15 cellular contexts compared by ENCODE assay signal in the genomic region with DNA sequence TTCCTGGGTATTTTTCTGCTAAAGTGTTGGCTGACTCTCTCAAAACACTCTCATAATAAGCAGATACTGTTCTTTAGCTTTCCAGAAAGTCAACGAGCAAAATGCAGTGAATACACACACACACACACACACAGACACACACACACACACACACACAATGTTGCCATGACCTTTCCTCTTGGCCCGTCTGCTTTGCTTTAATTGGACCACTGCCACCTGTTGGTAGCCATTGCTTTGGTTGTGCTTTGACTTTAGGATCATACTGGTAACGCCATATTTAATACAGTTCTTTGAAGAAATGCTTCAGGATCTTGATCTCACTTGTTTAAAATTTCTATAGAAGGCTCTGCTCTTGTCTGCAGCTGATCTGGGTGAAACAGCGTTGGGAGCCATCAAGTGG. TPM values are rescaled to one million over a fixed set of nuclear protein-coding genes. Genes with fewer than 3 reads are reported as not detected.
DNase-seq lines count a peak whose midpoint lies in the region; ATAC-seq, FAIRE-seq and TF ChIP-seq lines count a peak whose summit lies in the region.
"Had no signal": no experiment of that assay in that cellular context is flagged by ENCODE, and none has a peak within 500 bp of the region (broad histone marks: within the 10 kb centered on the region; RNA-seq: fewer than 3 reads in every experiment).

No MANE protein-coding gene starts in this region.

- TF ChIP-seq CTCF in HepG2 (CRISPR knock-in tag; IDR thresholded peaks at IDR 0.05): peak; percentile 56
- no peak for TF ChIP-seq CTCF in right lobe of liver (IDR thresholded peaks at IDR 0.05)
- peak; percentile 29 for TF ChIP-seq CTCF in LNCaP clone FGC (IDR thresholded peaks at IDR 0.05; ENCODE audit: control insufficient read depth, extremely low read depth, insufficient read depth)

- BruUV-seq in HepG2 (replicated peaks; lab: Mats Ljungman, UMichigan): no TSS peak

- H2AFZ ChIP-seq in HepG2 (ENCODE audit: low read length): no peak overlapping the region

- H3K4me1 Mint-ChIP-seq in T-cell: peaks cover 19 to 23% (median 20%) of the 10 kb centered on the region in 3 donors

- 83% methylated on average over 3 of the region's 4 CpGs for WGBS in HepG2 (ENCODE audit: low lambda C conversion rate)
- WGBS in right lobe of liver (ENCODE audit: insufficient coverage, low coverage, low lambda C conversion rate, missing lambda C conversion rate): 50% methylated on average over 4 of the region's 4 CpGs
- 65 to 74% (median 70%) methylated on average over 4 of the region's 4 CpGs for WGBS in small intestine, 3 donors

- POLR2A ChIA-PET in HepG2 (lab: Yijun Ruan, JAX) (no interaction called here), T-cell (lab: Charles Lee) (interaction anchor here in 1 of 2 donors (0.6 kb wide), 1 partner anchor 1242 kb away, joined by 7 read pairs; no protein-coding TSS in a partner anchor)

- CTCF ChIA-PET in HepG2 (lab: Yijun Ruan, JAX; ENCODE audit: low intra/inter-chr PET ratio, low total read pairs) (interaction anchor here (1.1 kb wide), 1 partner anchor 168 kb away, joined by 3 read pairs; no protein-coding TSS in a partner anchor), T-cell (lab: Charles Lee) (interaction anchor here in 1 of 2 donors (1.2 kb wide), 1 partner anchor 344 kb away, joined by 4 read pairs; no protein-coding TSS in a partner anchor)

- H3K9me3 ChIP-seq in HepG2 (ENCODE audit: low read length) (no peaks in the 10 kb centered on the region), right lobe of liver (no peaks in the 10 kb centered on the region), adipocyte (ENCODE audit: control insufficient read depth, low read length) (no peaks in the 10 kb centered on the region), small intestine (ENCODE audit: control insufficient read depth, low read depth) (no peaks in the 10 kb centered on the region)
- H3K9me3 ChIP-seq: left lung, neutrophil had no signal

- in situ Hi-C loops in HepG2 (cut with HindIII; ENCODE audit: extremely low pct_ligation_motif_present, low pct_unique_long_range_greater_than_20kb): no loop called here

- ATAC-seq in HepG2 (no peak), right lobe of liver (no peak), T-cell (replicated peaks in 1 of 4) (no peak)
- ATAC-seq: left lung had no signal

- TF ChIP-seq RAD21 in HepG2 (CRISPR knock-in tag; IDR thresholded peaks at IDR 0.05): no peak

- H3K9me3 Mint-ChIP-seq in T-cell: no peaks in the 10 kb centered on the region
- H3K9me3 Mint-ChIP-seq: CD4-positive, alpha-beta memory T cell had no signal

- no peak overlapping the region for H3K4me2 ChIP-seq in HepG2 (ENCODE audit: low read depth, low read length)

- no peak overlapping the region for H3K4me3 Mint-ChIP-seq in T-cell
- H3K4me3 Mint-ChIP-seq: activated naive CD8-positive, alpha-beta T cell; CD4-positive, alpha-beta memory T cell had no signal

- H3K79me2 ChIP-seq in HepG2 (ENCODE audit: insufficient read depth, low read length): no peaks in the 10 kb centered on the region

- no peak for FAIRE-seq in HepG2 (lab: Jason Lieb, UNC)
- no peak for FAIRE-seq in small intestine (lab: Jason Lieb, UNC)
- FAIRE-seq: GM18507 had no signal

- TF ChIP-seq POLR2A in HepG2 (IDR thresholded peaks at IDR 0.05; ENCODE audit: insufficient read depth in 1 of 2, low read depth in 2 of 2, low read length in 2 of 2) (no peak), right lobe of liver (IDR thresholded peaks at IDR 0.05) (no peak)

- no peaks in the 10 kb centered on the region for H3K27me3 ChIP-seq in HepG2 (ENCODE audit: control insufficient read depth in 1 of 2, insufficient read depth in 2 of 2, low read length in 2 of 2)
- H3K27me3 ChIP-seq in right lobe of liver: no peaks in the 10 kb centered on the region
- H3K27me3 ChIP-seq in adipocyte (replicated peaks; ENCODE audit: control insufficient read depth, insufficient read depth, low read length): no peaks in the 10 kb centered on the region
- no peaks in the 10 kb centered on the region for H3K27me3 ChIP-seq in small intestine (ENCODE audit: control insufficient read depth in 2 of 2, insufficient read depth in 2 of 2, low read length in 2 of 2)
- H3K27me3 ChIP-seq: left lung, neutrophil had no signal

- H3K36me3 ChIP-seq in HepG2 (replicated peaks in 1 of 2; ENCODE audit: control insufficient read depth in 1 of 2, insufficient read depth in 2 of 2, low read length in 2 of 2): no peaks in the 10 kb centered on the region
- H3K36me3 ChIP-seq in right lobe of liver: no peaks in the 10 kb centered on the region
- H3K36me3 ChIP-seq in adipocyte (ENCODE audit: control insufficient read depth, insufficient read depth, low read length, severe bottlenecking): no peaks in the 10 kb centered on the region
- no peaks in the 10 kb centered on the region for H3K36me3 ChIP-seq in small intestine (ENCODE audit: control insufficient read depth in 2 of 2, insufficient read depth in 2 of 2, low read length in 2 of 2)
- H3K36me3 ChIP-seq: left lung, neutrophil had no signal

- no peak for TF ChIP-seq EP300 in HepG2 (IDR thresholded peaks at IDR 0.05; ENCODE audit: low read depth in 2 of 2, low read length in 2 of 2)
- no peak for TF ChIP-seq EP300 in HepG2 (CRISPR knock-in tag; IDR thresholded peaks at IDR 0.05; ENCODE audit: borderline replicate concordance)

- H4K20me1 ChIP-seq in HepG2 (ENCODE audit: insufficient read depth, low read length): no peaks in the 10 kb centered on the region

- H3K27ac ChIP-seq in HepG2 (ENCODE audit: extremely low read length, insufficient read depth, low read length) (no peak overlapping the region), right lobe of liver (no peak overlapping the region), small intestine (ENCODE audit: low read depth in 1 of 2, low read length in 1 of 2) (no peak overlapping the region)
- H3K27ac ChIP-seq: left lung, neutrophil had no signal

- H3K4me3 ChIP-seq in HepG2 (replicated peaks in 1 of 3; ENCODE audit: insufficient read depth in 1 of 3, low read depth in 2 of 3, low read length in 3 of 3): no peak overlapping the region
- H3K4me3 ChIP-seq in right lobe of liver: no peak overlapping the region
- no peak overlapping the region for H3K4me3 ChIP-seq in LNCaP clone FGC (ENCODE audit: low read depth, low read length)
- no peak overlapping the region for H3K4me3 ChIP-seq in adipocyte (ENCODE audit: low read length)
- no peak overlapping the region for H3K4me3 ChIP-seq in small intestine (ENCODE audit: low read depth in 1 of 2, low read length in 2 of 2)
- H3K4me3 ChIP-seq: left lung had no signal

- DNase-seq in HepG2 (ENCODE audit: low spot score) (peak; percentile 41), right lobe of liver (no peak), LNCaP clone FGC (ENCODE audit: low read depth) (no peak), adipocyte (ENCODE audit: low read depth) (no peak), small intestine (peak; percentile 18), HuH-7.5 (ENCODE audit: low spot score) (no peak), T-cell (no peak)
- DNase-seq in effector CD8-positive, alpha-beta T cell (lab: John Stamatoyannopoulos, UW): no peak
- DNase-seq: CD4-positive, alpha-beta memory T cell; cortex of kidney; left lung; NCI-H345 had no signal

- H3K27me3 Mint-ChIP-seq in T-cell: no peaks in the 10 kb centered on the region
- H3K27me3 Mint-ChIP-seq: activated naive CD8-positive, alpha-beta T cell had no signal

- H3K27ac Mint-ChIP-seq in T-cell: no peak overlapping the region
- H3K27ac Mint-ChIP-seq: activated naive CD8-positive, alpha-beta T cell had no signal

- peaks cover 13% of the 10 kb centered on the region for H3K4me1 ChIP-seq in HepG2 (ENCODE audit: insufficient read depth, low read length)
- peaks cover 0 to 8% (median 2%) of the 10 kb centered on the region in 4 donors for H3K4me1 ChIP-seq in right lobe of liver
- peaks cover 17% of the 10 kb centered on the region for H3K4me1 ChIP-seq in adipocyte (ENCODE audit: control insufficient read depth, insufficient read depth, low read length)
- H3K4me1 ChIP-seq in small intestine (ENCODE audit: control insufficient read depth in 2 of 2, insufficient read depth in 1 of 2, low read depth in 1 of 2, low read length in 1 of 2): no peaks in the 10 kb centered on the region

- peaks cover 19% of the 10 kb centered on the region for H3K36me3 Mint-ChIP-seq in T-cell

- intact Hi-C loops in HepG2 (cut with micrococcal nuclease; ENCODE audit: unreplicated experiment): loop anchor here (1.0 kb wide), 2 partner anchors 99 to 167 kb away; no protein-coding TSS in a partner anchor
- intact Hi-C loops in right lobe of liver (cut with DNase I): no loop called here

- H3K9ac ChIP-seq in HepG2 (ENCODE audit: insufficient read depth, low read depth, low read length): no peak overlapping the region
- peak overlapping the region; percentile 10 for H3K9ac ChIP-seq in adipocyte (ENCODE audit: low read length)

RNA-seq across cellular contexts. Expression of a gene that starts 4.4 kb away (rescaled TPM):
- total RNA-seq in HepG2 (2016; rRNA removed; fragmentation: Illumina TruSeq; extraction: Trizol): 7.9 and 10.3 TPM in 2 replicates
- 5.7 and 6.0 TPM in 2 replicates for total RNA-seq in HepG2 (2016; cell fraction: cytosol; rRNA removed; fragmentation: Illumina TruSeq; extraction: Trizol; ENCODE audit: low read depth)
- total RNA-seq in HepG2 (2016; cell fraction: insoluble cytoplasmic fraction; rRNA removed; fragmentation: Illumina TruSeq; extraction: Trizol): 7.5 and 9.0 TPM in 2 replicates
- 4.8 and 5.0 TPM in 2 replicates for total RNA-seq in HepG2 (2016; cell fraction: membrane; rRNA removed; fragmentation: Illumina TruSeq; extraction: Trizol)
- total RNA-seq in HepG2 (2016; cell fraction: nucleus; rRNA removed; fragmentation: Illumina TruSeq; extraction: Trizol): 9.6 and 10.6 TPM in 2 replicates
- polyA plus RNA-seq in HepG2 (2011; rRNA removed): 5.5 and 5.9 TPM in 2 replicates
- 2.7 and 4.3 TPM in 2 replicates for polyA plus RNA-seq in HepG2 (2011; cell fraction: cytosol; rRNA removed)
- 4.6 and 5.9 TPM in 2 replicates for polyA plus RNA-seq in HepG2 (2011; cell fraction: nucleus; rRNA removed)
- 5.1 and 6.3 TPM in 2 replicates for polyA plus RNA-seq in HepG2 (2012)
- 0.63 and 0.68 TPM in 2 replicates for polyA plus RNA-seq in HepG2 (2016; cell fraction: cytosol; fragmentation: Illumina TruSeq; extraction: Trizol; ENCODE audit: low read depth)
- 7.6 and 9.3 TPM in 2 replicates for polyA plus RNA-seq in HepG2 (2016; cell fraction: insoluble cytoplasmic fraction; fragmentation: Illumina TruSeq; extraction: Trizol; ENCODE audit: low read depth)
- 1.5 and 2.3 TPM in 2 replicates for polyA plus RNA-seq in HepG2 (2016; cell fraction: membrane; fragmentation: Illumina TruSeq; extraction: Trizol; ENCODE audit: low read depth)
- 5.9 and 6.2 TPM in 2 replicates for polyA plus RNA-seq in HepG2 (2016; cell fraction: nucleus; fragmentation: Illumina TruSeq; extraction: Trizol; ENCODE audit: insufficient read depth, low read depth)
- 3.0 and 5.7 TPM in 2 replicates for polyA minus RNA-seq in HepG2 (2011; rRNA and poly(A)+ RNA removed; ENCODE audit: low replicate concordance)
- polyA minus RNA-seq in HepG2 (2011; cell fraction: cytosol; rRNA and poly(A)+ RNA removed): 5.8 and 7.2 TPM in 2 replicates
- polyA minus RNA-seq in HepG2 (2011; cell fraction: nucleus; rRNA and poly(A)+ RNA removed): 18.3 and 20.1 TPM in 2 replicates
- 1 to 10 TPM; 4.0 to 7.7 (median 6.4) TPM for total RNA-seq in right lobe of liver
- 1 to 10 TPM; 3.8 to 7.4 (median 5.1) TPM for polyA plus RNA-seq in small intestine
- 10 to 100 TPM; 10.5 to 13.5 (median 11.5) TPM for total RNA-seq in T-cell

RNA-seq across cellular contexts. Expression of a gene that starts 4.5 kb away (rescaled TPM):
- total RNA-seq in HepG2 (2016; rRNA removed; fragmentation: Illumina TruSeq; extraction: Trizol): 4.8 and 7.1 TPM in 2 replicates
- 4.1 and 6.6 TPM in 2 replicates for total RNA-seq in HepG2 (2016; cell fraction: cytosol; rRNA removed; fragmentation: Illumina TruSeq; extraction: Trizol; ENCODE audit: low read depth)
- 4.4 and 7.2 TPM in 2 replicates for total RNA-seq in HepG2 (2016; cell fraction: insoluble cytoplasmic fraction; rRNA removed; fragmentation: Illumina TruSeq; extraction: Trizol)
- total RNA-seq in HepG2 (2016; cell fraction: membrane; rRNA removed; fragmentation: Illumina TruSeq; extraction: Trizol): 2.8 TPM in 2 replicates
- total RNA-seq in HepG2 (2016; cell fraction: nucleus; rRNA removed; fragmentation: Illumina TruSeq; extraction: Trizol): 4.7 and 6.1 TPM in 2 replicates
- polyA plus RNA-seq in HepG2 (2011; rRNA removed): 2.6 and 3.2 TPM in 2 replicates
- 0.87 and 1.7 TPM in 2 replicates for polyA plus RNA-seq in HepG2 (2011; cell fraction: cytosol; rRNA removed)
- 2.5 and 4.4 TPM in 2 replicates for polyA plus RNA-seq in HepG2 (2011; cell fraction: nucleus; rRNA removed)
- 4.4 and 5.0 TPM in 2 replicates for polyA plus RNA-seq in HepG2 (2012)
- polyA plus RNA-seq in HepG2 (2016; cell fraction: cytosol; fragmentation: Illumina TruSeq; extraction: Trizol; ENCODE audit: low read depth): 0.45 and 0.55 TPM in 2 replicates
- polyA plus RNA-seq in HepG2 (2016; cell fraction: insoluble cytoplasmic fraction; fragmentation: Illumina TruSeq; extraction: Trizol; ENCODE audit: low read depth): 5.4 and 6.7 TPM in 2 replicates
- 0.84 and 0.95 TPM in 2 replicates for polyA plus RNA-seq in HepG2 (2016; cell fraction: membrane; fragmentation: Illumina TruSeq; extraction: Trizol; ENCODE audit: low read depth)
- polyA plus RNA-seq in HepG2 (2016; cell fraction: nucleus; fragmentation: Illumina TruSeq; extraction: Trizol; ENCODE audit: insufficient read depth, low read depth): 4.1 and 4.9 TPM in 2 replicates
- polyA minus RNA-seq in HepG2 (2011; rRNA and poly(A)+ RNA removed; ENCODE audit: low replicate concordance): 1.1 and 1.6 TPM in 2 replicates
- polyA minus RNA-seq in HepG2 (2011; cell fraction: cytosol; rRNA and poly(A)+ RNA removed): 2.4 and 2.8 TPM in 2 replicates
- polyA minus RNA-seq in HepG2 (2011; cell fraction: nucleus; rRNA and poly(A)+ RNA removed): 9.7 and 13.8 TPM in 2 replicates
- 1 to 10 TPM; 1.5 to 3.9 (median 2.5) TPM for total RNA-seq in right lobe of liver
- polyA plus RNA-seq in small intestine: 1 to 10 TPM; 2.9 to 4.4 (median 4.3) TPM
- 10 to 100 TPM in 3 of 5 donors, 1 to 10 TPM in 2; 7.9 to 12.6 (median 10.2) TPM for total RNA-seq in T-cell

Comparison
In these comparisons a context has a peak if more than half of its experiments do, and no peak if none do; other contexts are left out.
1. DNase-seq: peak in HepG2 (single experiment) and small intestine (single experiment); none in right lobe of liver (0 of 3), LNCaP clone FGC (single experiment), adipocyte (single experiment), effector CD8-positive, alpha-beta T cell (single experiment), HuH-7.5 (single experiment) and T-cell (0 of 34).
2. CTCF ChIP-seq: peak in HepG2 (single experiment) and LNCaP clone FGC (single experiment); none in right lobe of liver (0 of 4).